21 cellular contexts compared by ENCODE assay signal in the genomic region with DNA sequence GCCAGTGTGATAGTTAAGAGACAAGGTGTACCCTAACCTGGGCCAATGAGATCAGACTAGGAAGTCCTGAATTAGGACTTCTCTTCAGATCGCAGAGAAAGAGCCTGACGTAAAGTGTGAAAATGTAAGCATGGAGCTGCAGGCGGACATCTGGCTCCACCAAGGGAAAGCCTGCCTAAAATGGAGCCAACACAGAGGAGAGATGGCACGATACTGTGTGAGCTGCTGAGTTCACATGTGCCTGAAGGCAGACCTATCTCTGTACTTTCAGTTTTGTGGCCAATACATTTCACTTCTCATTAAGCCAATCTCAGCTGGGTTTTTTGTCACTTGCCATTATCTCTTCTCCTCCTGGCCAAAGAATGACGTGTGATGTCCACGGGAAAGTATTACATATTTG.
"Had no signal": no experiment of that assay in that cellular context is flagged by ENCODE, and none has a peak within 500 bp of the region (broad histone marks: within the 10 kb centered on the region; RNA-seq: fewer than 3 reads in every experiment).

No MANE protein-coding gene starts in this region.

- H3K27ac ChIP-seq: KMS-11, SJCRH30 had no signal

- ATAC-seq: K562, Panc1, PC-3, Right ventricle myocardium inferior, SK-N-SH treated with all-trans-retinoic acid at 6 μM for 48 hours had no signal

- H3K4me2 ChIP-seq: KMS-11 had no signal

- H3K9me3 ChIP-seq: SJCRH30 had no signal

- H3K36me3 ChIP-seq: SJCRH30 had no signal

- H3K4me3 ChIP-seq: K562, SJCRH30 had no signal

- DNase-seq: MV-4-11, NCI-H1048, NCI-H1105, NCI-H1417, NCI-H1436 treated with DMSO at 0.1 percent for 48 hours, NCI-H1694, NCI-H1930, NCI-H2081, NCI-H2107, NCI-H2227 treated with DMSO at 0.1 percent for 48 hours, NCI-H524, NCI-H526 treated with DMSO at 0.1 percent for 48 hours, NCI-H748 treated with DMSO at 0.1 percent for 48 hours, PC-3, SHP77 treated with DMSO at 0.1 percent for 48 hours, SJCRH30 had no signal

- H3K27me3 ChIP-seq: SJCRH30 had no signal

- H3K9ac ChIP-seq: KMS-11 had no signal
